In genomic region chr22:30301995-30302809, GRCh38 we compare ENCODE assay signal across 9 cellular contexts. TPM values are rescaled to one million over a fixed set of nuclear protein-coding genes. Genes with fewer than 3 reads are reported as not detected.
DNase-seq lines count a peak whose midpoint lies in the region; ATAC-seq, FAIRE-seq and TF ChIP-seq lines count a peak whose summit lies in the region.
"Had no signal": no experiment of that assay in that cellular context is flagged by ENCODE, and none has a peak within 500 bp of the region (broad histone marks: within the 10 kb centered on the region; RNA-seq: fewer than 3 reads in every experiment).

No MANE protein-coding gene starts in this region.

- H3K36me3 ChIP-seq in pancreas, result peaks cover 0 to 1% (median 0%) of the 10 kb centered on the region in 3 donors

- peaks cover 10 to 53% (median 16%) of the 10 kb centered on the region in 3 donors for H3K4me1 ChIP-seq in pancreas

- DNase-seq in ELF-1 (ENCODE audit: low read depth, low spot score), result peak; percentile 52
- DNase-seq in RPMI7951 (ENCODE audit: low read depth), result peak; percentile 87
- no peak for DNase-seq in epithelial cell of prostate (ENCODE audit: low read depth, low spot score)
- DNase-seq in pancreas, result no peak
- no peak for DNase-seq in ureter (ENCODE audit: low spot score)
- no peak for DNase-seq in HK-2 (ENCODE audit: unreplicated experiment)
- no peak for DNase-seq in NCI-H1048 (lab: John Stamatoyannopoulos, UW)

- H3K27me3 ChIP-seq in pancreas, result no peaks in the 10 kb centered on the region

- TF ChIP-seq CTCF in pancreas (IDR thresholded peaks at IDR 0.05), result no peak

- ATAC-seq in pancreas, result peak in 3 of 4 donors; percentile 24 to 48 (median 40)
- no peak for ATAC-seq in GM19035 (IDR thresholded peaks at IDR 0.05; ENCODE audit: unreplicated experiment)

- H3K27ac ChIP-seq in epithelial cell of prostate, result peak overlapping the region; percentile 86
- peak overlapping the region in 3 of 4 donors; percentile 62 to 76 (median 62) for H3K27ac ChIP-seq in pancreas

- 63 to 68% methylated on average over 9 of the region's 9 CpGs for WGBS in pancreas, 2 donors

- intact Hi-C loops in pancreas (cut with DNase I), result no loop called here

- no peak for FAIRE-seq in pancreas (lab: Jason Lieb, UNC)

- H3K9me3 ChIP-seq in pancreas, result no peaks in the 10 kb centered on the region

- no peak overlapping the region for H3K4me3 ChIP-seq in pancreas

RNA-seq across cellular contexts. Expression of gene CASTOR1, which starts 12.9 kb away (rescaled TPM):
- 9.6 and 16.6 TPM in 2 replicates for total RNA-seq in RPMI7951 (2014; rRNA removed; shearing (Covaris generic))
- total RNA-seq in pancreas, result 1 to 10 TPM; 1.8 to 7.3 (median 3.8) TPM
- polyA plus RNA-seq in pancreas, result 1 to 10 TPM; 7.3 to 8.3 TPM
- total RNA-seq in ureter, result 17.5 TPM

RNA-seq across cellular contexts. Expression of gene TBC1D10A, which starts 24.5 kb away (rescaled TPM):
- total RNA-seq in RPMI7951 (2014; rRNA removed; shearing (Covaris generic)), result 18.5 and 23.2 TPM in 2 replicates
- total RNA-seq in pancreas, result 10 to 100 TPM in 1 of 6 donors, 1 to 10 TPM in 5; 4.0 to 14.1 (median 7.4) TPM
- polyA plus RNA-seq in pancreas, result 10 to 100 TPM; 12.4 to 19.4 TPM
- total RNA-seq in ureter, result 40.0 TPM

RNA-seq across cellular contexts. Expression of gene OSM, which starts 35.6 kb away (rescaled TPM):
- total RNA-seq in RPMI7951 (2014; rRNA removed; shearing (Covaris generic)), result not detected in 2 replicates
- total RNA-seq in pancreas (1 to 10 TPM in 2 of 6 donors, under 1 TPM in 3, not detected in 1; 0.13 to 1.5 (median 0.38) TPM), ureter (0.36 TPM)
- under 1 TPM; 0.23 to 0.26 TPM for polyA plus RNA-seq in pancreas
- total RNA-seq: glomerular endothelial cell had no signal

RNA-seq across cellular contexts. Expression of gene SF3A1, which starts 54.5 kb away (rescaled TPM):
- total RNA-seq in RPMI7951 (2014; rRNA removed; shearing (Covaris generic)), result 16.3 and 33.9 TPM in 2 replicates
- total RNA-seq in pancreas (100 to 1,000 TPM in 1 of 6 donors, 10 to 100 TPM in 5; 77.2 to 102 (median 95.4) TPM), ureter (193 TPM)
- 10 to 100 TPM; 19.2 to 21.6 TPM for polyA plus RNA-seq in pancreas

RNA-seq across cellular contexts. Expression of gene CCDC157, which starts 54.6 kb away (rescaled TPM):
- total RNA-seq in RPMI7951 (2014; rRNA removed; shearing (Covaris generic)), result 1.8 and 2.9 TPM in 2 replicates
- total RNA-seq in pancreas (1 to 10 TPM; 1.1 to 2.6 (median 1.2) TPM), ureter (3.3 TPM)
- 1 to 10 TPM; 5.3 to 8.2 TPM for polyA plus RNA-seq in pancreas

Comparison
In these comparisons a context has a peak if more than half of its experiments do, and no peak if none do; other contexts are left out.
1. DNase-seq: peak in ELF-1 (single experiment) and RPMI7951 (single experiment); none in epithelial cell of prostate (single experiment), pancreas (0 of 6), ureter (single experiment), HK-2 (single experiment) and NCI-H1048 (single experiment).